In genomic region chr1:16236091-16236494, GRCh38 we compare ENCODE assay signal across 8 cellular contexts. TPM values are rescaled to one million over a fixed set of nuclear protein-coding genes. Genes with fewer than 3 reads are reported as not detected.
DNase-seq lines count a peak whose midpoint lies in the region; ATAC-seq, FAIRE-seq and TF ChIP-seq lines count a peak whose summit lies in the region.

No MANE protein-coding gene starts in this region.

- no peaks in the 10 kb centered on the region for H3K27me3 Mint-ChIP-seq in natural killer cell treated with Interleukin-12 subunit alpha and Interleukin-12 subunit beta and Interleukin-15 and Interleukin-18, amount 100 ng/mL, for 72 hours

- WGBS in H1 (ENCODE audit: extremely low coverage in 1 of 2, insufficient coverage in 1 of 2, insufficient read length in 1 of 2, insufficient replicate concordance in 2 of 2, low coverage in 1 of 2, low lambda C conversion rate in 2 of 2, missing lambda C conversion rate in 1 of 2), 2 experiments: 35% methylated on average over 5 of the region's 5 CpGs; no CpG with 5 or more reads in 1 of the 2 experiments
- 29% methylated on average over 5 of the region's 5 CpGs for WGBS in urinary bladder

- no peak for TF ChIP-seq EP300 in H1 (IDR thresholded peaks at IDR 0.05; ENCODE audit: borderline replicate concordance in 1 of 2, low read depth in 2 of 2, low read length in 2 of 2)

- TF ChIP-seq CTCF in WI38 (IDR thresholded peaks at IDR 0.05; ENCODE audit: low read depth, low read length) (no peak), H1 (IDR thresholded peaks at IDR 0.05; ENCODE audit: control extremely low read depth in 1 of 3, insufficient read depth in 1 of 3, low read depth in 1 of 3, low read length in 3 of 3) (peak; percentile 13 to 53 (median 40); a peak in 3 of 4 replicates)

- H3K9me3 ChIP-seq in H1 (ENCODE audit: insufficient read depth in 2 of 2, low read depth in 1 of 2, low read length in 1 of 2): no peaks in the 10 kb centered on the region

- 0 out of 2 replicates have a peak overlapping the region, but pooled peaks have one; percentile 47 for H2AFZ ChIP-seq in H1 (ENCODE audit: low read length)

- no peak overlapping the region for H3K18ac ChIP-seq in H1 (ENCODE audit: extremely low read depth, low read length)

- peaks cover 0 to 9% (median 3%) of the 10 kb centered on the region in 4 experiments; a peak in 6 of 7 replicates for H3K4me1 ChIP-seq in H1 (replicated peaks in 1 of 4; ENCODE audit: control insufficient read depth in 3 of 4, insufficient read depth in 4 of 4, low read length in 3 of 4)
- no peaks in the 10 kb centered on the region for H3K4me1 ChIP-seq in urinary bladder (ENCODE audit: insufficient read depth)

- TF ChIP-seq RAD21 in H1 (IDR thresholded peaks at IDR 0.05 in 1 of 2, conservative IDR thresholded peaks at IDR 0.05 in 1 of 2; ENCODE audit: low read depth in 2 of 2, low read length in 2 of 2): peak; percentile 1 to 34; a peak in 1 of 4 replicates

- no peaks in the 10 kb centered on the region; a peak in 1 of 7 replicates for H3K27me3 ChIP-seq in H1 (replicated peaks in 1 of 4; ENCODE audit: control insufficient read depth in 3 of 4, extremely low read depth in 1 of 4, insufficient read depth in 3 of 4, low read length in 3 of 4)

- H3K36me3 ChIP-seq in H1 (ENCODE audit: control insufficient read depth in 2 of 4, insufficient read depth in 4 of 4, low read length in 3 of 4) (no peaks in the 10 kb centered on the region), urinary bladder (ENCODE audit: insufficient read depth) (no peaks in the 10 kb centered on the region)

- H3K14ac ChIP-seq in H1 (ENCODE audit: insufficient read length): no peak overlapping the region

- POLR2A ChIA-PET in H1 (lab: Charles Lee; ENCODE audit: partially characterized antibody): no interaction called here

- no peaks in the 10 kb centered on the region for H3K9me3 Mint-ChIP-seq in natural killer cell treated with Interleukin-12 subunit alpha and Interleukin-12 subunit beta and Interleukin-15 and Interleukin-18, amount 100 ng/mL, for 72 hours

- peak; percentile 39 for FAIRE-seq in H1 (lab: Jason Lieb, UNC)

- H3K9ac ChIP-seq in H1 (replicated peaks in 1 of 4; ENCODE audit: extremely low read depth in 1 of 4, low read depth in 3 of 4, low read length in 3 of 4): no peak overlapping the region

- CTCF ChIA-PET in H1 (lab: Charles Lee; ENCODE audit: partially characterized antibody): interaction anchor here (0.6 to 13.8 kb wide), 7 partner anchors 8 to 153 kb away, joined by 3 to 106 read pairs (median 5); partner anchors contain the start of gene ARHGEF19

- no peaks in the 10 kb centered on the region for H4K20me1 ChIP-seq in H1 (replicated peaks in 1 of 2; ENCODE audit: control insufficient read depth in 1 of 2, insufficient read depth in 2 of 2, low read length in 2 of 2)

- H3K36me3 Mint-ChIP-seq in natural killer cell treated with Interleukin-12 subunit alpha and Interleukin-12 subunit beta and Interleukin-15 and Interleukin-18, amount 100 ng/mL, for 72 hours: no peaks in the 10 kb centered on the region

- H3K27ac ChIP-seq in H1 (ENCODE audit: low read depth, low read length): no peak overlapping the region
- no peak overlapping the region for H3K27ac ChIP-seq in urinary bladder (ENCODE audit: low read depth)

- no peak overlapping the region for H2AK5ac ChIP-seq in H1 (ENCODE audit: low read depth, low read length)

- H3K4ac ChIP-seq in H1 (replicated peaks; ENCODE audit: insufficient read length, low read depth, low read length): no peak overlapping the region

- H2BK15ac ChIP-seq in H1 (ENCODE audit: low read length): no peak overlapping the region

- peak; percentile 48 for ATAC-seq in HG02798 (IDR thresholded peaks at IDR 0.05; ENCODE audit: poor library complexity, unreplicated experiment)
- peak in 1 of 2 donors; percentile 35 for ATAC-seq in natural killer cell treated with Interleukin-12 subunit alpha and Interleukin-12 subunit beta and Interleukin-15 and Interleukin-18, amount 100 ng/mL, for 72 hours

- no peak for TF ChIP-seq POLR2A in H1 (IDR thresholded peaks at IDR 0.05; ENCODE audit: control extremely low read depth in 1 of 2, low read depth in 2 of 2, low read length in 2 of 2)

- no peak overlapping the region for H3K56ac ChIP-seq in H1 (replicated peaks; ENCODE audit: insufficient read length, low read depth, low read length)

- no peak overlapping the region for H2BK120ac ChIP-seq in H1 (replicated peaks; ENCODE audit: low read depth, low read length)

- H2BK20ac ChIP-seq in H1 (ENCODE audit: low read length): no peak overlapping the region

- no peak overlapping the region for H2BK12ac ChIP-seq in H1 (ENCODE audit: low read depth, low read length)

- peak overlapping the region; percentile 80 to 95 for H3K4me2 ChIP-seq in H1 (ENCODE audit: insufficient read depth in 1 of 2, low read depth in 2 of 2, low read length in 2 of 2)

- H3K4me3 ChIP-seq in WI38 (ENCODE audit: low read depth, low read length): peak overlapping the region; percentile 68
- H3K4me3 ChIP-seq in H1 (ENCODE audit: extremely low read depth in 1 of 4, insufficient read depth in 2 of 4, low read depth in 3 of 4, low read length in 4 of 4): peak overlapping the region; percentile 60 to 74 (median 72); a peak in 5 of 8 replicates
- peak overlapping the region; percentile 52 for H3K4me3 ChIP-seq in urinary bladder (ENCODE audit: low read depth, low read length)

- H3K4me1 Mint-ChIP-seq in natural killer cell treated with Interleukin-12 subunit alpha and Interleukin-12 subunit beta and Interleukin-15 and Interleukin-18, amount 100 ng/mL, for 72 hours (ENCODE audit: low read depth in 2 of 2): peaks cover 16 to 22% of the 10 kb centered on the region in 2 donors

- H3K79me1 ChIP-seq in H1 (ENCODE audit: low read depth, low read length): no peaks in the 10 kb centered on the region; the same call in 1 of the 2 replicates

- H3K27ac Mint-ChIP-seq in natural killer cell treated with Interleukin-12 subunit alpha and Interleukin-12 subunit beta and Interleukin-15 and Interleukin-18, amount 100 ng/mL, for 72 hours: peak overlapping the region; percentile 71 to 94

- no peak overlapping the region for H4K5ac ChIP-seq in H1 (ENCODE audit: insufficient read length, low read depth, low read length)

- peaks cover 6% of the 10 kb centered on the region for H3K23me2 ChIP-seq in H1 (ENCODE audit: low read depth, low read length)

- H2BK5ac ChIP-seq in H1 (ENCODE audit: low read depth, low read length): no peak overlapping the region

- peak overlapping the region; percentile 82 for H3K4me3 Mint-ChIP-seq in natural killer cell treated with Interleukin-12 subunit alpha and Interleukin-12 subunit beta and Interleukin-15 and Interleukin-18, amount 100 ng/mL, for 72 hours

- no peak overlapping the region for H4K8ac ChIP-seq in H1 (ENCODE audit: extremely low read depth, insufficient read depth, low read length)

- peak; percentile 48 for DNase-seq in activated CD8-positive, alpha-beta memory T cell treated with anti-CD3 and anti-CD28 coated beads, Interleukin-2, amount 50 U/mL, for 4 hours
- DNase-seq in activated CD8-positive, alpha-beta memory T cell treated with anti-CD3 and anti-CD28 coated beads for 24 hours: no peak
- DNase-seq in NCI-H146 (lab: John Stamatoyannopoulos, UW) (peak; percentile 37), H1 (ENCODE audit: low read depth in 1 of 2, low spot score in 2 of 2) (no peak)
- no peak for DNase-seq in natural killer cell treated with Interleukin-12 subunit alpha and Interleukin-12 subunit beta and Interleukin-15 and Interleukin-18, amount 100 ng/mL, for 72 hours (ENCODE audit: low spot score)

- no peak overlapping the region for H4K91ac ChIP-seq in H1 (replicated peaks; ENCODE audit: insufficient read length, low read length)

- H3K79me2 ChIP-seq in H1 (ENCODE audit: control insufficient read depth in 1 of 2, insufficient read depth in 2 of 2, low read length in 2 of 2): no peaks in the 10 kb centered on the region

- no peak overlapping the region for H3K23ac ChIP-seq in H1 (ENCODE audit: insufficient read length)

TF ChIP-seq in H1, 55 proteins besides CTCF, POLR2A, EP300 and RAD21 (continues in another document):
- TF ChIP-seq, protein P1, sequence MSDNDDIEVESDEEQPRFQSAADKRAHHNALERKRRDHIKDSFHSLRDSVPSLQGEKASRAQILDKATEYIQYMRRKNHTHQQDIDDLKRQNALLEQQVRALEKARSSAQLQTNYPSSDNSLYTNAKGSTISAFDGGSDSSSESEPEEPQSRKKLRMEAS (IDR thresholded peaks at IDR 0.05): peak; percentile 69

RNA-seq across cellular contexts. Expression of gene CPLANE2, which starts 0.9 kb away (rescaled TPM):
- total RNA-seq in H1 (2021; fragmentation: NEBNext Ultra II Directional; extraction: Animal tissue kit (Norgen Biotek cat#: 25700)): 2.5 and 2.7 TPM in 2 replicates
- 2.3 and 3.7 TPM in 2 replicates for polyA plus RNA-seq in H1 (2011; rRNA removed)
- 3.2 TPM for polyA plus RNA-seq in H1 (2011; cell fraction: cytosol; rRNA removed)
- 6.4 TPM for polyA plus RNA-seq in H1 (2011; cell fraction: nucleus; rRNA removed)
- polyA plus RNA-seq in H1 (2012, experiment 1 of 2): 1.9 to 4.7 TPM (median 3.3 TPM) in 4 replicates
- 7.6 TPM for polyA plus RNA-seq in H1 (2012, experiment 2 of 2)
- 1.1 TPM for polyA plus RNA-seq in H1 (2013, experiment 1 of 2)
- 1.1 TPM for polyA plus RNA-seq in H1 (2013, experiment 2 of 2)
- 1.8 and 3.0 TPM in 2 replicates for polyA minus RNA-seq in H1 (2011; rRNA and poly(A)+ RNA removed)
- 3.4 TPM for polyA minus RNA-seq in H1 (2011; cell fraction: cytosol; rRNA and poly(A)+ RNA removed)
- 1.9 TPM for polyA minus RNA-seq in H1 (2011; cell fraction: nucleus; rRNA and poly(A)+ RNA removed)
- total RNA-seq in natural killer cell treated with Interleukin-12 subunit alpha and Interleukin-12 subunit beta and Interleukin-15 and Interleukin-18, amount 100 ng/mL, for 72 hours: 1 to 10 TPM; 3.2 to 3.8 TPM
- 3.2 TPM for total RNA-seq in urinary bladder
- 8.5 TPM for polyA plus RNA-seq in urinary bladder

RNA-seq across cellular contexts. Expression of gene ARHGEF19, which starts 23.6 kb away (rescaled TPM):
- 51.9 and 56.4 TPM in 2 replicates for total RNA-seq in H1 (2021; fragmentation: NEBNext Ultra II Directional; extraction: Animal tissue kit (Norgen Biotek cat#: 25700))
- polyA plus RNA-seq in H1 (2011; rRNA removed) (47.5 and 69.2 TPM in 2 replicates), urinary bladder (15.2 TPM)
- 55.0 TPM for polyA plus RNA-seq in H1 (2011; cell fraction: cytosol; rRNA removed)
- 157 TPM for polyA plus RNA-seq in H1 (2011; cell fraction: nucleus; rRNA removed)
- 42.8 to 57.1 TPM (median 54.3 TPM) in 4 replicates for polyA plus RNA-seq in H1 (2012, experiment 1 of 2)
- 45.5 TPM for polyA plus RNA-seq in H1 (2012, experiment 2 of 2)
- 32.6 TPM for polyA plus RNA-seq in H1 (2013, experiment 1 of 2)
- 30.2 TPM for polyA plus RNA-seq in H1 (2013, experiment 2 of 2)
- polyA minus RNA-seq in H1 (2011; rRNA and poly(A)+ RNA removed): 27.7 and 32.0 TPM in 2 replicates
- 22.2 TPM for polyA minus RNA-seq in H1 (2011; cell fraction: cytosol; rRNA and poly(A)+ RNA removed)
- polyA minus RNA-seq in H1 (2011; cell fraction: nucleus; rRNA and poly(A)+ RNA removed): 30.7 TPM
- 10 to 100 TPM; 13.0 to 14.0 TPM for total RNA-seq in natural killer cell treated with Interleukin-12 subunit alpha and Interleukin-12 subunit beta and Interleukin-15 and Interleukin-18, amount 100 ng/mL, for 72 hours
- 6.9 TPM for total RNA-seq in urinary bladder

Comparison
In these comparisons a context has a peak if more than half of its experiments do, and no peak if none do; other contexts are left out.
1. DNase-seq: peak in activated CD8-positive, alpha-beta memory T cell treated with anti-CD3 and anti-CD28 coated beads, Interleukin-2, amount 50 U/mL, for 4 hours (single experiment) and NCI-H146 (single experiment); none in activated CD8-positive, alpha-beta memory T cell treated with anti-CD3 and anti-CD28 coated beads for 24 hours (single experiment), H1 (0 of 2) and natural killer cell treated with Interleukin-12 subunit alpha and Interleukin-12 subunit beta and Interleukin-15 and Interleukin-18, amount 100 ng/mL, for 72 hours (single experiment).
2. Peak in every context shown above with its lines, with median percentiles within 50 percentile points of each other: H3K4me3 ChIP-seq.